10 cellular contexts compared by ENCODE assay signal in genomic region chr9:109967651-109968331, GRCh38.
DNase-seq lines count a peak whose midpoint lies in the region; ATAC-seq and TF ChIP-seq lines count a peak whose summit lies in the region.
"Had no signal": no experiment of that assay in that cellular context is flagged by ENCODE, and none has a peak within 500 bp of the region (broad histone marks: within the 10 kb centered on the region; RNA-seq: fewer than 3 reads in every experiment).

No MANE protein-coding gene starts in this region.

- ATAC-seq in GM19023 (IDR thresholded peaks at IDR 0.05; ENCODE audit: unreplicated experiment) (peak; percentile 22), HG02798 (IDR thresholded peaks at IDR 0.05; ENCODE audit: poor library complexity, unreplicated experiment) (peak; percentile 34), T-cell (replicated peaks in 1 of 4) (peak; percentile 28 to 51 (median 32))

- TF ChIP-seq CTCF in osteocyte (IDR thresholded peaks at IDR 0.05): no peak

- H3K4me3 Mint-ChIP-seq in T-cell (peak overlapping the region; percentile 6 to 53 (median 25)), osteocyte (ENCODE audit: unreplicated experiment) (no peak overlapping the region)

- CTCF ChIA-PET in T-cell (lab: Charles Lee): interaction anchor here (0.6 to 1.0 kb wide), 4 partner anchors 91 to 251 kb away, joined by 3 read pairs; no protein-coding TSS in a partner anchor

- H3K9me3 Mint-ChIP-seq in T-cell (no peaks in the 10 kb centered on the region), osteocyte (ENCODE audit: unreplicated experiment) (no peaks in the 10 kb centered on the region)

- H3K4me1 Mint-ChIP-seq in T-cell: peaks cover 64 to 79% (median 76%) of the 10 kb centered on the region in 3 donors
- peaks cover 32% of the 10 kb centered on the region for H3K4me1 Mint-ChIP-seq in osteocyte (ENCODE audit: unreplicated experiment)

- DNase-seq in T-cell: no peak
- DNase-seq in osteocyte (ENCODE audit: extremely low spot score, unreplicated experiment): no peak
- no peak for DNase-seq in activated gamma-delta T cell (lab: John Stamatoyannopoulos, UW)
- no peak for DNase-seq in SHP77 (lab: John Stamatoyannopoulos, UW)
- no peak for DNase-seq in DMS153 treated with DMSO at 0.1 percent for 48 hours (lab: John Stamatoyannopoulos, UW; ENCODE audit: unreplicated experiment)
- DNase-seq in NCI-H2171 treated with DMSO at 0.1 percent for 48 hours (lab: John Stamatoyannopoulos, UW): no peak
- DNase-seq: retina, T-helper 9 cell had no signal

- H3K27ac Mint-ChIP-seq in T-cell (peak overlapping the region; percentile 94 to 96), osteocyte (ENCODE audit: unreplicated experiment) (peak overlapping the region; percentile 13)

- no peaks in the 10 kb centered on the region for H3K27me3 Mint-ChIP-seq in T-cell
- H3K27me3 Mint-ChIP-seq in osteocyte (ENCODE audit: unreplicated experiment): no peaks in the 10 kb centered on the region

- H3K36me3 Mint-ChIP-seq in T-cell (no peaks in the 10 kb centered on the region), osteocyte (ENCODE audit: unreplicated experiment) (no peaks in the 10 kb centered on the region)

- POLR2A ChIA-PET in T-cell (lab: Charles Lee): interaction anchor here in 1 of 2 donors (0.7 kb wide), 1 partner anchor 28 kb away, joined by 3 read pairs; no protein-coding TSS in a partner anchor
